In genomic region chr12:54338682-54339296, GRCh38 we compare ENCODE assay signal across 25 cellular contexts. TPM values are rescaled to one million over a fixed set of nuclear protein-coding genes. Genes with fewer than 3 reads are reported as not detected.
A peak's percentile ranks its signal among the peaks of the same experiment; 100 is the strongest.
DNase-seq lines count a peak whose midpoint lies in the region; ATAC-seq and TF ChIP-seq lines count a peak whose summit lies in the region.
"Had no signal": no experiment of that assay in that cellular context is flagged by ENCODE, and none has a peak within 500 bp of the region (broad histone marks: within the 10 kb centered on the region; RNA-seq: fewer than 3 reads in every experiment).

No MANE protein-coding gene starts in this region.

- DNase-seq in adipocyte (ENCODE audit: low read depth) (peak; percentile 29), fibroblast of gingiva (ENCODE audit: low read depth) (peak; percentile 32), type B pancreatic cell (ENCODE audit: extremely low spot score, unreplicated experiment) (no peak), cerebellar cortex (ENCODE audit: low spot score) (no peak), NCI-H1694 treated with DMSO at 0.1 percent for 48 hours (lab: John Stamatoyannopoulos, UW) (no peak)
- no peak for DNase-seq in activated T-cell treated with anti-CD3 and anti-CD28 coated beads, Interleukin-2, amount 50 U/mL, for 72 hours
- DNase-seq: activated CD4-positive, alpha-beta T cell treated with anti-CD3 and anti-CD28 coated beads, Interleukin-2, amount 50 U/mL, for 48 hours; activated gamma-delta T cell; DMS79; effector memory CD8-positive, alpha-beta T cell; foreskin keratinocyte; H7; kidney glomerular epithelial cell; NCI-H1417; NCI-H510A treated with DMSO at 0.1 percent for 48 hours; psoas muscle; RPMI8226; stimulated activated CD4-positive, alpha-beta T cell treated with anti-CD3 and anti-CD28 coated beads, Interleukin-4, amount 100 ng/mL, for 4 hours; stimulated activated naive CD8-positive, alpha-beta T cell treated with anti-CD3 and anti-CD28 coated beads, Interleukin-15, amount 100 ng/mL, for 72 hours; trophoblast cell had no signal

- H3K4me3 ChIP-seq in adipocyte (ENCODE audit: low read length), result no peak overlapping the region
- peak overlapping the region in 1 of 2 donors; percentile 13 for H3K4me3 ChIP-seq in muscle layer of colon (ENCODE audit: low read depth in 1 of 2, low read length in 2 of 2)
- H3K4me3 ChIP-seq: psoas muscle had no signal

- peaks cover 27% of the 10 kb centered on the region for H3K36me3 Mint-ChIP-seq in type B pancreatic cell
- peaks cover 6 to 14% of the 10 kb centered on the region in 2 donors for H3K36me3 Mint-ChIP-seq in activated T-cell treated with anti-CD3 and anti-CD28 coated beads, Interleukin-2, amount 50 U/mL, for 72 hours (ENCODE audit: insufficient read depth in 2 of 2)

- H3K4me3 Mint-ChIP-seq in type B pancreatic cell, result no peak overlapping the region
- H3K4me3 Mint-ChIP-seq in activated T-cell treated with anti-CD3 and anti-CD28 coated beads, Interleukin-2, amount 50 U/mL, for 72 hours, result no peak overlapping the region
- H3K4me3 Mint-ChIP-seq: effector memory CD8-positive, alpha-beta T cell; memory B cell; natural killer cell treated with Interleukin-12 subunit alpha and Interleukin-12 subunit beta and Interleukin-15 and Interleukin-18, amount 100 ng/mL, for 72 hours; stimulated activated naive CD8-positive, alpha-beta T cell treated with anti-CD3 and anti-CD28 coated beads, Interleukin-15, amount 100 ng/mL, for 72 hours; WTC11 had no signal

- H3K9ac ChIP-seq in adipocyte (ENCODE audit: low read length) (no peak overlapping the region), muscle layer of colon (ENCODE audit: low read length) (no peak overlapping the region)

- peak overlapping the region; percentile 77 for H3K27ac ChIP-seq in muscle layer of colon (ENCODE audit: low read depth, low read length)
- H3K27ac ChIP-seq: foreskin keratinocyte, psoas muscle had no signal

- H3K4me1 Mint-ChIP-seq in type B pancreatic cell (ENCODE audit: unreplicated experiment), result peaks cover 51% of the 10 kb centered on the region
- H3K4me1 Mint-ChIP-seq in activated T-cell treated with anti-CD3 and anti-CD28 coated beads, Interleukin-2, amount 50 U/mL, for 72 hours (ENCODE audit: low read depth), result peaks cover 6% of the 10 kb centered on the region

- H3K27ac Mint-ChIP-seq in type B pancreatic cell, result peak overlapping the region; percentile 20
- H3K27ac Mint-ChIP-seq in activated T-cell treated with anti-CD3 and anti-CD28 coated beads, Interleukin-2, amount 50 U/mL, for 72 hours, result no peak overlapping the region
- H3K27ac Mint-ChIP-seq: memory B cell; stimulated activated naive CD8-positive, alpha-beta T cell treated with anti-CD3 and anti-CD28 coated beads, Interleukin-15, amount 100 ng/mL, for 72 hours; WTC11 had no signal

- H3K4me1 ChIP-seq in adipocyte (ENCODE audit: control insufficient read depth, insufficient read depth, low read length) (peaks cover 38% of the 10 kb centered on the region), muscle layer of colon (ENCODE audit: insufficient read depth, low read length) (peaks cover 41% of the 10 kb centered on the region)
- H3K4me1 ChIP-seq: foreskin keratinocyte had no signal

- H3K27me3 Mint-ChIP-seq in type B pancreatic cell, result no peaks in the 10 kb centered on the region
- H3K27me3 Mint-ChIP-seq in activated T-cell treated with anti-CD3 and anti-CD28 coated beads, Interleukin-2, amount 50 U/mL, for 72 hours (ENCODE audit: low read depth), result no peaks in the 10 kb centered on the region
- H3K27me3 Mint-ChIP-seq: effector memory CD8-positive, alpha-beta T cell; memory B cell; natural killer cell treated with Interleukin-12 subunit alpha and Interleukin-12 subunit beta and Interleukin-15 and Interleukin-18, amount 100 ng/mL, for 72 hours; stimulated activated naive CD8-positive, alpha-beta T cell treated with anti-CD3 and anti-CD28 coated beads, Interleukin-15, amount 100 ng/mL, for 72 hours had no signal

- ATAC-seq in activated T-cell treated with anti-CD3 and anti-CD28 coated beads, Interleukin-2, amount 50 U/mL, for 72 hours (replicated peaks in 1 of 2), result no peak
- ATAC-seq: effector memory CD8-positive, alpha-beta T cell; foreskin keratinocyte; natural killer cell treated with Interleukin-12 subunit alpha and Interleukin-12 subunit beta and Interleukin-15 and Interleukin-18, amount 100 ng/mL, for 72 hours; psoas muscle; SK-N-SH treated with all-trans-retinoic acid at 6 μM for 48 hours; stimulated activated naive CD8-positive, alpha-beta T cell treated with anti-CD3 and anti-CD28 coated beads, Interleukin-15, amount 100 ng/mL, for 72 hours; WTC11 had no signal

- H3K27me3 ChIP-seq in adipocyte (replicated peaks; ENCODE audit: control insufficient read depth, insufficient read depth, low read length) (no peaks in the 10 kb centered on the region), muscle layer of colon (ENCODE audit: control insufficient read depth in 1 of 2, insufficient read depth in 2 of 2, low read length in 2 of 2) (no peaks in the 10 kb centered on the region)
- H3K27me3 ChIP-seq: foreskin keratinocyte had no signal

- H3K9me3 Mint-ChIP-seq in type B pancreatic cell, result no peaks in the 10 kb centered on the region
- no peaks in the 10 kb centered on the region for H3K9me3 Mint-ChIP-seq in activated T-cell treated with anti-CD3 and anti-CD28 coated beads, Interleukin-2, amount 50 U/mL, for 72 hours
- H3K9me3 Mint-ChIP-seq: effector memory CD8-positive, alpha-beta T cell; memory B cell; natural killer cell treated with Interleukin-12 subunit alpha and Interleukin-12 subunit beta and Interleukin-15 and Interleukin-18, amount 100 ng/mL, for 72 hours; stimulated activated naive CD8-positive, alpha-beta T cell treated with anti-CD3 and anti-CD28 coated beads, Interleukin-15, amount 100 ng/mL, for 72 hours; WTC11 had no signal

- no peak for TF ChIP-seq CTCF in type B pancreatic cell (conservative IDR thresholded peaks at IDR 0.05)

- no peaks in the 10 kb centered on the region for H3K9me3 ChIP-seq in adipocyte (ENCODE audit: control insufficient read depth, low read length)
- H3K9me3 ChIP-seq in muscle layer of colon (ENCODE audit: low read length), result no peaks in the 10 kb centered on the region
- H3K9me3 ChIP-seq: psoas muscle had no signal

- H3K36me3 ChIP-seq in adipocyte (ENCODE audit: control insufficient read depth, insufficient read depth, low read length, severe bottlenecking) (peaks cover 26% of the 10 kb centered on the region), muscle layer of colon (ENCODE audit: insufficient read depth, low read length) (peaks cover 37% of the 10 kb centered on the region)

RNA-seq across cellular contexts. Expression of gene COPZ1, which starts 13.9 kb away (rescaled TPM):
- total RNA-seq in type B pancreatic cell (ENCODE audit: low replicate concordance), result 196 and 229 TPM in 2 replicates
- total RNA-seq in activated T-cell treated with anti-CD3 and anti-CD28 coated beads, Interleukin-2, amount 50 U/mL, for 72 hours, result 100 to 1,000 TPM; 124 to 135 TPM

RNA-seq across cellular contexts. Expression of gene GPR84, which starts 25.5 kb away (rescaled TPM):
- not detected in 2 replicates for total RNA-seq in type B pancreatic cell (ENCODE audit: low replicate concordance)
- 10 to 100 TPM in 1 of 2 donors, 1 to 10 TPM in 1; 3.8 to 16.0 TPM for total RNA-seq in activated T-cell treated with anti-CD3 and anti-CD28 coated beads, Interleukin-2, amount 50 U/mL, for 72 hours
- total RNA-seq: H7 had no signal

RNA-seq across cellular contexts. Expression of gene NFE2, which starts 38.0 kb away (rescaled TPM):
- total RNA-seq in type B pancreatic cell (ENCODE audit: low replicate concordance), result 0.24 and 0.65 TPM in 2 replicates
- under 1 TPM in 1 of 2 donors, not detected in 1; 0.19 TPM for total RNA-seq in activated T-cell treated with anti-CD3 and anti-CD28 coated beads, Interleukin-2, amount 50 U/mL, for 72 hours

RNA-seq across cellular contexts. Expression of gene ZNF385A, which starts 45.7 kb away (rescaled TPM):
- total RNA-seq in type B pancreatic cell (ENCODE audit: low replicate concordance), result 29.5 and 47.3 TPM in 2 replicates
- 1 to 10 TPM; 1.3 to 2.8 TPM for total RNA-seq in activated T-cell treated with anti-CD3 and anti-CD28 coated beads, Interleukin-2, amount 50 U/mL, for 72 hours

RNA-seq across cellular contexts. Expression of gene HNRNPA1, which starts 58.3 kb away (rescaled TPM):
- 1,366 and 2,469 TPM in 2 replicates for total RNA-seq in type B pancreatic cell (ENCODE audit: low replicate concordance)
- 1,000 to 10,000 TPM; 1,863 to 1,950 TPM for total RNA-seq in activated T-cell treated with anti-CD3 and anti-CD28 coated beads, Interleukin-2, amount 50 U/mL, for 72 hours

Comparison
In these comparisons a context has a peak if more than half of its experiments do, and no peak if none do; other contexts are left out.
1. DNase-seq: peak in adipocyte (single experiment) and fibroblast of gingiva (single experiment); none in type B pancreatic cell (single experiment), cerebellar cortex (single experiment), NCI-H1694 treated with DMSO at 0.1 percent for 48 hours (single experiment) and activated T-cell treated with anti-CD3 and anti-CD28 coated beads, Interleukin-2, amount 50 U/mL, for 72 hours (0 of 2).